9 cellular contexts compared by ENCODE assay signal in the genomic region with DNA sequence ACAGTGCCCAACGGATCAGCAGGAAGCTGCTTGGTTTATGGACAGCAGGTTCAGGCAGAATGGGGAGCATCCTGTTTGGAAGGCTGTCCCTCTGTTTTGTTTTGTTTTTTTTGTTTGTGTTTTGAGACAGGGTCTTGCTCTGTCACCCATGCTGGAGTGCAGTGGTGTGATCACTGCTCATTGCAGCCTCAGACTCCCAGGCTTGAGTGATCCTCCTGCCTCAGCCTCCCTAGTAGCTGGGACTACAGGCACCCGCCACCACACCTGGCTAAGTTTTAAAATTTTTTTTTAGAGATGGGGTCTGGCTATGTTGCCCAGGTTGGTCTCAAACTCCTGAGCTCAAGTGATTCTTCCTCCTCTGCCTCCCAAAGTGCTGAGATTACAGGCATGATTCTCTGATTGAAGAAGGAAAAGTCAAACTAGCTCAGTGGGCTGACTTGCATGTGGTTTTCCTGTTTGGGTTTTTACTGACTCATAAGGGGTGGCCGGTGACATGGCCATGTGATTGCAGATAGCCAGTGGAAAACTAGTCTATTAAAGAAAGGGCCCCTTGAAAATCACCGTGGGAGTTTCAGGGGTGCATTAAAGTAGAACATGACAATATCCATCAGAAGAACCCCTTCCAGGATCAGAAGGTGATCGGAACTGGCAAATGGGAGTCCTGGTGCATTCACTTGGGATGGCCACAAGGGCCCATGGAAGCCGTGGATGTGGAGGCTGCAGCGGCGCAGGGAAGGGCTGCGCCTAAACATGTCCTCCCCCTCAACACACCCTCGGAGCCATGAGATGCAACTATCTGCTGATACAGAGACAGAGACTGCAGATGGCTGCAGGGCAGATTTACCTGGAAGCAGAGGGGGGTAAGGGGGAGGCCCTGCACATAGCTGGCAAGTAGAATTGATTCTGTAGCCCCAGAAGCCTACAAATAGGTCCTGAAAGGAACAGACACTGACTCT. TPM values are rescaled to one million over a fixed set of nuclear protein-coding genes. Genes with fewer than 3 reads are reported as not detected.
A peak's percentile ranks its signal among the peaks of the same experiment; 100 is the strongest.
DNase-seq lines count a peak whose midpoint lies in the region; ATAC-seq, FAIRE-seq and TF ChIP-seq lines count a peak whose summit lies in the region.
"Had no signal": no experiment of that assay in that cellular context is flagged by ENCODE, and none has a peak within 500 bp of the region (broad histone marks: within the 10 kb centered on the region; RNA-seq: fewer than 3 reads in every experiment).

No MANE protein-coding gene starts in this region.

- intact Hi-C loops in A673 (cut with micrococcal nuclease; ENCODE audit: unreplicated experiment) (no loop called here), kidney (cut with DNase I) (no loop called here)

- no peak overlapping the region for H3K4me2 ChIP-seq in A549

- no peak for TF ChIP-seq RAD21 in A549 (conservative IDR thresholded peaks at IDR 0.05 in 1 of 2, IDR thresholded peaks at IDR 0.05 in 1 of 2)

- no peak overlapping the region for H3K9ac ChIP-seq in kidney (ENCODE audit: low read length in 2 of 2)

- CTCF ChIA-PET in A549 (lab: Yijun Ruan, JAX) (interaction anchor here (1.1 to 2.4 kb wide), 2 partner anchors 51 to 185 kb away, joined by 3 to 6 read pairs; no protein-coding TSS in a partner anchor), A673 (lab: Charles Lee) (no interaction called here)

- TF ChIP-seq EP300 in A549 (IDR thresholded peaks at IDR 0.05): no peak

- no TSS peak for BruUV-seq in A673 (replicated peaks; lab: Mats Ljungman, UMichigan)

- POLR2A ChIA-PET in A549 (lab: Yijun Ruan, JAX): no interaction called here
- POLR2A ChIA-PET in A673 (lab: Charles Lee; ENCODE audit: low non-redundant PET): no interaction called here

- DNase-seq in A549 (ENCODE audit: low read depth in 1 of 2, low spot score in 1 of 2) (no peak), MV-4-11 (lab: John Stamatoyannopoulos, UW) (peak; percentile 68), fibroblast of the aortic adventitia (ENCODE audit: low read depth) (peak; percentile 6), A673 (ENCODE audit: low spot score) (no peak), kidney (no peak), NCI-H2107 (lab: John Stamatoyannopoulos, UW) (no peak)
- DNase-seq in stimulated activated CD4-positive, alpha-beta T cell treated with anti-CD3 and anti-CD28 coated beads, Interleukin-15, amount 100 ng/mL, for 24 hours: no peak
- DNase-seq: stimulated activated CD4-positive, alpha-beta T cell treated with anti-CD3 and anti-CD28 coated beads, Interleukin-2, amount 100 ng/mL, for 24 hours had no signal

- 19% methylated on average over 10 of the region's 10 CpGs for WGBS in A549 (ENCODE audit: missing lambda C conversion rate)

- TF ChIP-seq POLR2A in A549 (IDR thresholded peaks at IDR 0.05; ENCODE audit: low read length): no peak

- no peaks in the 10 kb centered on the region for H3K36me3 ChIP-seq in A673 (ENCODE audit: insufficient read depth, low read length, poor library complexity, severe bottlenecking)
- H3K36me3 ChIP-seq in kidney (ENCODE audit: control insufficient read depth in 1 of 2, insufficient read depth in 2 of 2, low read length in 2 of 2): no peaks in the 10 kb centered on the region

- H3K4me1 ChIP-seq in A549 (no peaks in the 10 kb centered on the region), A673 (ENCODE audit: insufficient read depth, low read length, poor library complexity, severe bottlenecking) (no peaks in the 10 kb centered on the region), kidney (ENCODE audit: control insufficient read depth in 1 of 2, insufficient read depth in 1 of 2, low read depth in 1 of 2, low read length in 2 of 2) (no peaks in the 10 kb centered on the region)

- TF ChIP-seq CTCF in A549 (IDR thresholded peaks at IDR 0.05): no peak
- TF ChIP-seq CTCF in fibroblast of the aortic adventitia (IDR thresholded peaks at IDR 0.05; ENCODE audit: insufficient read depth, low read length): no peak
- TF ChIP-seq CTCF in A673 (conservative IDR thresholded peaks at IDR 0.05; ENCODE audit: low read depth, low read length): no peak
- no peak for TF ChIP-seq CTCF in kidney (IDR thresholded peaks at IDR 0.05; ENCODE audit: borderline replicate concordance, extremely low read depth, insufficient read depth)

- FAIRE-seq in A549 (lab: Jason Lieb, UNC) (no peak), kidney (lab: Jason Lieb, UNC) (no peak)

- H3K27ac ChIP-seq in A549 (no peak overlapping the region), A673 (ENCODE audit: low read depth, low read length, poor library complexity, severe bottlenecking) (no peak overlapping the region), kidney (ENCODE audit: low read depth in 2 of 2, low read length in 2 of 2) (no peak overlapping the region)

- ATAC-seq in A549 (peak; percentile 65 to 69; a peak in 5 of 6 replicates), GM18511 (IDR thresholded peaks at IDR 0.05; ENCODE audit: unreplicated experiment) (peak; percentile 80)

- peaks cover 76% of the 10 kb centered on the region for H3K27me3 ChIP-seq in A673 (replicated peaks; ENCODE audit: insufficient read depth, low read depth, low read length, poor library complexity)

- H3K9me3 ChIP-seq in A549 (peaks cover 4% of the 10 kb centered on the region; the same call in 1 of the 3 replicates), A673 (ENCODE audit: low read depth, low read length, poor library complexity, severe bottlenecking) (no peaks in the 10 kb centered on the region), kidney (ENCODE audit: control insufficient read depth in 1 of 2, low read length in 2 of 2) (no peaks in the 10 kb centered on the region)

- H3K4me3 ChIP-seq in A549 (no peak overlapping the region), fibroblast of the aortic adventitia (ENCODE audit: low read depth, low read length) (no peak overlapping the region), A673 (ENCODE audit: low read depth, low read length, poor library complexity, severe bottlenecking) (no peak overlapping the region), kidney (ENCODE audit: low read length in 2 of 2) (no peak overlapping the region)

TF ChIP-seq in A549, 52 proteins besides CTCF, POLR2A, EP300 and RAD21 (continues in another document):
- TF ChIP-seq HOXB13 (CRISPR knock-in tag; IDR thresholded peaks at IDR 0.05; ENCODE audit: low read depth) (no peak), RARB (CRISPR knock-in tag; IDR thresholded peaks at IDR 0.05) (no peak), CBX8 (IDR thresholded peaks at IDR 0.05) (no peak), TFCP2L1 (CRISPR knock-in tag; IDR thresholded peaks at IDR 0.05) (no peak), KDM5A (IDR thresholded peaks at IDR 0.05) (no peak), MYC (IDR thresholded peaks at IDR 0.05; ENCODE audit: borderline replicate concordance, low read length) (no peak), ZFP36 (IDR thresholded peaks at IDR 0.05; ENCODE audit: borderline replicate concordance, partially characterized antibody) (no peak), KDM1A (IDR thresholded peaks at IDR 0.05; ENCODE audit: low read depth) (no peak), USF2 (IDR thresholded peaks at IDR 0.05) (no peak), CEBPB (IDR thresholded peaks at IDR 0.05) (no peak)
- TF ChIP-seq, protein P1, sequence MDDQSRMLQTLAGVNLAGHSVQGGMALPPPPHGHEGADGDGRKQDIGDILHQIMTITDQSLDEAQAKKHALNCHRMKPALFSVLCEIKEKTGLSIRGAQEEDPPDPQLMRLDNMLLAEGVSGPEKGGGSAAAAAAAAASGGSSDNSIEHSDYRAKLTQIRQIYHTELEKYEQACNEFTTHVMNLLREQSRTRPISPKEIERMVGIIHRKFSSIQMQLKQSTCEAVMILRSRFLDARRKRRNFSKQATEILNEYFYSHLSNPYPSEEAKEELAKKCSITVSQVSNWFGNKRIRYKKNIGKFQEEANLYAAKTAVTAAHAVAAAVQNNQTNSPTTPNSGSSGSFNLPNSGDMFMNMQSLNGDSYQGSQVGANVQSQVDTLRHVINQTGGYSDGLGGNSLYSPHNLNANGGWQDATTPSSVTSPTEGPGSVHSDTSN (IDR thresholded peaks at IDR 0.05): no peak

RNA-seq across cellular contexts. Expression of gene AQP12B, which starts 26.5 kb away (rescaled TPM):
- polyA plus RNA-seq in A549 (2011; rRNA removed) (not detected in 2 replicates), A549 (2017; fragmentation: RNase III; extraction: RNeasy Plus Mini Kit Qiagen cat#74134 plus additional on column Dnase treatment) (not detected in 3 replicates), kidney (ENCODE audit: insufficient read depth, low read depth, low replicate concordance) (not detected)
- not detected in 2 replicates for polyA plus RNA-seq in A549 (2012; cell fraction: cytosol; rRNA removed)
- polyA plus RNA-seq in A549 (2012; cell fraction: nucleus; rRNA removed): not detected in 2 replicates
- polyA minus RNA-seq in A549 (2011; rRNA and poly(A)+ RNA removed): not detected in 2 replicates
- total RNA-seq in fibroblast of the aortic adventitia (ENCODE audit: low replicate concordance) (not detected in 2 replicates), A673 (2021) (not detected in 2 replicates), kidney (not detected)

RNA-seq across cellular contexts. Expression of gene GPR35, which starts 30.9 kb away (rescaled TPM):
- polyA plus RNA-seq in A549 (2011; rRNA removed): 0.65 and 1.3 TPM in 2 replicates
- polyA plus RNA-seq in A549 (2012; cell fraction: cytosol; rRNA removed): 1.2 and 1.6 TPM in 2 replicates
- polyA plus RNA-seq in A549 (2012; cell fraction: nucleus; rRNA removed): 9.5 and 11.4 TPM in 2 replicates
- 0.79 to 1.0 TPM (median 0.90 TPM) in 3 replicates for polyA plus RNA-seq in A549 (2017; fragmentation: RNase III; extraction: RNeasy Plus Mini Kit Qiagen cat#74134 plus additional on column Dnase treatment)
- polyA minus RNA-seq in A549 (2011; rRNA and poly(A)+ RNA removed): 0.70 and 1.1 TPM in 2 replicates
- 0.09 and 0.25 TPM in 2 replicates for total RNA-seq in fibroblast of the aortic adventitia (ENCODE audit: low replicate concordance)
- total RNA-seq in A673 (2021): 2.7 and 2.9 TPM in 2 replicates
- 6.7 TPM for total RNA-seq in kidney
- polyA plus RNA-seq in kidney (ENCODE audit: insufficient read depth, low read depth, low replicate concordance): 1.7 TPM

RNA-seq across cellular contexts. Expression of gene AQP12A, which starts 35.5 kb away (rescaled TPM):
- polyA plus RNA-seq in A549 (2011; rRNA removed): not detected in 2 replicates
- not detected in 2 replicates for polyA plus RNA-seq in A549 (2012; cell fraction: cytosol; rRNA removed)
- not detected in 2 replicates for polyA plus RNA-seq in A549 (2012; cell fraction: nucleus; rRNA removed)
- not detected in 3 replicates for polyA plus RNA-seq in A549 (2017; fragmentation: RNase III; extraction: RNeasy Plus Mini Kit Qiagen cat#74134 plus additional on column Dnase treatment)
- polyA minus RNA-seq in A549 (2011; rRNA and poly(A)+ RNA removed): not detected in 2 replicates
- not detected in 2 replicates for total RNA-seq in fibroblast of the aortic adventitia (ENCODE audit: low replicate concordance)
- total RNA-seq in A673 (2021): not detected in 2 replicates
- total RNA-seq in kidney: not detected
- polyA plus RNA-seq in kidney (ENCODE audit: insufficient read depth, low read depth, low replicate concordance): not detected

Comparison
In these comparisons a context has a peak if more than half of its experiments do, and no peak if none do; other contexts are left out.
1. DNase-seq: peak in MV-4-11 (single experiment) and fibroblast of the aortic adventitia (single experiment); none in A549 (0 of 2), A673 (single experiment), kidney (single experiment), stimulated activated CD4-positive, alpha-beta T cell treated with anti-CD3 and anti-CD28 coated beads, Interleukin-15, amount 100 ng/mL, for 24 hours (single experiment) and NCI-H2107 (single experiment).